In the genomic region with DNA sequence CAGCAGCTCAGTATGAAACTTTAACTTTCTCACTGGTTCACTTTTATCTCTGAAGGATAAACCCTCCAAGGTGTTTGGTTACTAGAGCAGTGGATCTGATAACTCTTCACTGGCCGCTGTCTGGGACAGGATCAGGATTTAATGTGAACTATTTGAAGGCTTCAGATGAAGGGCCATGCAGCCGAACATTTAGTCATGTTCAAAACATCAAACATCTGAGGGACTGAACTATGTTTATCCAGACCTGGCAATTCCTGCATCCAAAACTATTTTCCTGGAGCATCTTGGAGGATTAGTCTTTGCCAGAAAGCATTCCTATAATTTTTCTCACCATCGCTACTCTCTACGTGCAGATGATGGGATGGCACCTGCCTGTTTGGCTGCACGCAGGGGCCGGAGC, we compare ENCODE assay signal across 38 cellular contexts. TPM values are rescaled to one million over a fixed set of nuclear protein-coding genes. Genes with fewer than 3 reads are reported as not detected.
"Had no signal": no experiment of that assay in that cellular context is flagged by ENCODE, and none has a peak within 500 bp of the region (broad histone marks: within the 10 kb centered on the region; RNA-seq: fewer than 3 reads in every experiment).

No MANE protein-coding gene starts in this region.

- H3K4me1 Mint-ChIP-seq: activated B cell treated with CpG ODN at 0.5 μM for 24 hours; activated naive CD8-positive, alpha-beta T cell treated with anti-CD3 and anti-CD28 coated beads for 36 hours; activated T-helper 17 cell treated with anti-CD3 and anti-CD28 coated beads, Interleukin-2, amount 50 U/mL, for 72 hours had no signal

- H3K36me3 ChIP-seq: adrenal gland, brain microvascular endothelial cell, breast epithelium had no signal

- H3K9me3 Mint-ChIP-seq: activated B cell treated with CpG ODN at 0.5 μM for 24 hours; activated CD4-positive, alpha-beta memory T cell treated with anti-CD3 and anti-CD28 coated beads for 36 hours; activated CD8-positive, alpha-beta T cell treated with anti-CD3 and anti-CD28 coated beads for 36 hours; activated naive CD4-positive, alpha-beta T cell treated with anti-CD3 and anti-CD28 coated beads for 36 hours; activated naive CD8-positive, alpha-beta T cell treated with anti-CD3 and anti-CD28 coated beads for 36 hours; activated T-helper 1 cell treated with anti-CD3 and anti-CD28 coated beads, Interleukin-12 subunit alpha, Interleukin-12 subunit beta, Interleukin-2, Interleukin-4 antibody, amounts not matched to agents 30 ng/mL and 10 ng/mL and 1 ng/mL, durations not matched to agents 14 hours and 24 hours and 36 hours; activated T-helper 17 cell treated with anti-CD3 and anti-CD28 coated beads, Interleukin-2, amount 50 U/mL, for 72 hours; T-helper 2 cell treated with Interferon-gamma antibody and Interleukin-4, amounts not matched to agents 5 μg/mL and 100 μg/mL, for 36 hours had no signal

- H3K4me3 ChIP-seq: adrenal gland, body of pancreas, breast epithelium had no signal

- H3K4me1 ChIP-seq: body of pancreas, breast epithelium had no signal

- H3K27me3 ChIP-seq: adrenal gland, body of pancreas, brain microvascular endothelial cell, breast epithelium had no signal

- H3K9me3 ChIP-seq: adrenal gland, body of pancreas, breast epithelium had no signal

- FAIRE-seq: TTC549 had no signal

- DNase-seq: activated B cell treated with CpG ODN at 0.5 μM for 24 hours; activated CD4-positive, alpha-beta memory T cell treated with anti-CD3 and anti-CD28 coated beads for 36 hours; activated CD4-positive, alpha-beta T cell treated with anti-CD3 and anti-CD28 coated beads for 4 hours; activated CD4-positive, alpha-beta T cell treated with anti-CD3 and anti-CD28 coated beads, Interleukin-2, amount 10 ng/mL, durations not matched to agents 24 days and 14 days; activated CD4-positive, alpha-beta T cell treated with anti-CD3 and anti-CD28 coated beads, Interleukin-2, amount 50 U/mL, for 1 hour; activated CD4-positive, alpha-beta T cell treated with anti-CD3 and anti-CD28 coated beads, Interleukin-2, amount 50 U/mL, for 4 hours; activated CD4-positive, CD25-positive, alpha-beta regulatory T cell treated with anti-CD3 and anti-CD28 coated beads, Interleukin-2, amount 50 U/mL, for 72 hours; activated CD8-positive, alpha-beta memory T cell treated with anti-CD3 and anti-CD28 coated beads, Interleukin-2, amount 50 U/mL, for 4 hours; activated CD8-positive, alpha-beta T cell treated with anti-CD3 and anti-CD28 coated beads for 36 hours; activated effector memory CD4-positive, alpha-beta T cell treated with anti-CD3 and anti-CD28 coated beads, Interleukin-2, amount 50 U/mL, for 16 hours; activated gamma-delta T cell treated with Interleukin-2 at 50 U/mL for 16 hours; activated naive CD4-positive, alpha-beta T cell; activated naive CD4-positive, alpha-beta T cell treated with anti-CD3 and anti-CD28 coated beads for 36 hours; activated naive CD4-positive, alpha-beta T cell treated with anti-CD3 and anti-CD28 coated beads, Interleukin-2, amount 50 U/mL, for 16 hours; activated naive CD8-positive, alpha-beta T cell treated with anti-CD3 and anti-CD28 coated beads for 36 hours; activated T-cell treated with anti-CD3 and anti-CD28 coated beads for 4 hours; activated T-cell treated with anti-CD3 and anti-CD28 coated beads, Interleukin-2, amount 50 U/mL, for 1 hour; activated T-cell treated with anti-CD3 and anti-CD28 coated beads, Interleukin-2, amount 50 U/mL, for 4 hours; activated T-cell treated with anti-CD3 and anti-CD28 coated beads, Interleukin-2, amount 50 U/mL, for 72 hours; adrenal gland; amniotic stem cell; aorta; body of pancreas; brain microvascular endothelial cell; central memory CD4-positive, alpha-beta T cell; SW 1271; T-helper 1 cell; T-helper 2 cell; T-helper 9 cell had no signal

- H3K27ac ChIP-seq: adrenal gland, body of pancreas, brain microvascular endothelial cell, breast epithelium, VCaP had no signal

- H3K36me3 Mint-ChIP-seq: activated CD4-positive, alpha-beta memory T cell treated with anti-CD3 and anti-CD28 coated beads for 36 hours; activated naive CD8-positive, alpha-beta T cell treated with anti-CD3 and anti-CD28 coated beads for 36 hours had no signal

- ATAC-seq: activated CD8-positive, alpha-beta T cell treated with anti-CD3 and anti-CD28 coated beads for 36 hours; activated naive CD4-positive, alpha-beta T cell treated with anti-CD3 and anti-CD28 coated beads, Interleukin-2, amount 50 U/mL, for 72 hours; activated T-cell treated with anti-CD3 and anti-CD28 coated beads, Interleukin-2, amount 50 U/mL, for 4 hours; activated T-cell treated with anti-CD3 and anti-CD28 coated beads, Interleukin-2, amount 50 U/mL, for 72 hours; activated T-helper 17 cell treated with anti-CD3 and anti-CD28 coated beads, Interleukin-2, amount 50 U/mL, for 72 hours; body of pancreas had no signal

- H3K27ac Mint-ChIP-seq: activated B cell treated with CpG ODN at 0.5 μM for 24 hours; activated CD4-positive, alpha-beta memory T cell treated with anti-CD3 and anti-CD28 coated beads for 36 hours; activated CD4-positive, alpha-beta T cell treated with anti-CD3 and anti-CD28 coated beads, Interleukin-2, amount 10 ng/mL, durations not matched to agents 24 days and 14 days; activated CD8-positive, alpha-beta T cell treated with anti-CD3 and anti-CD28 coated beads for 36 hours; activated naive CD4-positive, alpha-beta T cell treated with anti-CD3 and anti-CD28 coated beads for 36 hours; activated naive CD4-positive, alpha-beta T cell treated with anti-CD3 and anti-CD28 coated beads, Interleukin-2, amount 50 U/mL, for 72 hours; activated naive CD8-positive, alpha-beta T cell treated with anti-CD3 and anti-CD28 coated beads for 36 hours; activated T-cell treated with anti-CD3 and anti-CD28 coated beads, Interleukin-2, amount 50 U/mL, for 72 hours; activated T-helper 1 cell treated with anti-CD3 and anti-CD28 coated beads, Interleukin-12 subunit alpha, Interleukin-12 subunit beta, Interleukin-2, Interleukin-4 antibody, amounts not matched to agents 30 ng/mL and 10 ng/mL and 1 ng/mL, durations not matched to agents 14 hours and 24 hours and 36 hours; activated T-helper 17 cell treated with anti-CD3 and anti-CD28 coated beads, Interleukin-2, amount 50 U/mL, for 72 hours; T-helper 1 cell treated with Interleukin-12 subunit alpha and Interleukin-12 subunit beta and Interleukin-4 antibody, amounts not matched to agents 30 μg/mL and 1 μg/mL, for 36 hours; T-helper 2 cell treated with Interferon-gamma antibody and Interleukin-4, amounts not matched to agents 5 μg/mL and 100 μg/mL, for 36 hours had no signal

- H3K4me3 Mint-ChIP-seq: activated B cell treated with CpG ODN at 0.5 μM for 24 hours; activated CD4-positive, alpha-beta memory T cell treated with anti-CD3 and anti-CD28 coated beads for 36 hours; activated CD4-positive, alpha-beta T cell treated with anti-CD3 and anti-CD28 coated beads, Interleukin-2, amount 10 ng/mL, durations not matched to agents 24 days and 14 days; activated CD8-positive, alpha-beta T cell treated with anti-CD3 and anti-CD28 coated beads for 36 hours; activated naive CD4-positive, alpha-beta T cell treated with anti-CD3 and anti-CD28 coated beads for 36 hours; activated naive CD8-positive, alpha-beta T cell treated with anti-CD3 and anti-CD28 coated beads for 36 hours; activated T-cell treated with anti-CD3 and anti-CD28 coated beads, Interleukin-2, amount 50 U/mL, for 4 hours; activated T-cell treated with anti-CD3 and anti-CD28 coated beads, Interleukin-2, amount 50 U/mL, for 72 hours; activated T-helper 1 cell treated with anti-CD3 and anti-CD28 coated beads, Interleukin-12 subunit alpha, Interleukin-12 subunit beta, Interleukin-2, Interleukin-4 antibody, amounts not matched to agents 30 ng/mL and 10 ng/mL and 1 ng/mL, durations not matched to agents 14 hours and 24 hours and 36 hours; activated T-helper 17 cell treated with anti-CD3 and anti-CD28 coated beads, Interleukin-2, amount 50 U/mL, for 72 hours; T-helper 1 cell treated with Interleukin-12 subunit alpha and Interleukin-12 subunit beta and Interleukin-4 antibody, amounts not matched to agents 30 μg/mL and 1 μg/mL, for 36 hours; T-helper 2 cell treated with Interferon-gamma antibody and Interleukin-4, amounts not matched to agents 5 μg/mL and 100 μg/mL, for 36 hours had no signal

RNA-seq across cellular contexts. Expression of a gene that starts 20.3 kb away (rescaled TPM):
- total RNA-seq: activated B cell treated with CpG ODN at 0.5 μM for 24 hours; activated CD4-positive, alpha-beta memory T cell treated with anti-CD3 and anti-CD28 coated beads for 36 hours; activated T-cell treated with anti-CD3 and anti-CD28 coated beads, Interleukin-2, amount 50 U/mL, for 72 hours; activated T-helper 17 cell treated with anti-CD3 and anti-CD28 coated beads, Interleukin-2, amount 50 U/mL, for 72 hours had no signal

RNA-seq across cellular contexts. Expression of a gene that starts 55.9 kb away (rescaled TPM):
- total RNA-seq: activated B cell treated with CpG ODN at 0.5 μM for 24 hours; activated CD4-positive, alpha-beta T cell treated with anti-CD3 and anti-CD28 coated beads, Interleukin-2, amount 10 ng/mL, durations not matched to agents 24 days and 14 days; activated CD8-positive, alpha-beta memory T cell treated with anti-CD3 and anti-CD28 coated beads for 36 hours; activated CD8-positive, alpha-beta T cell treated with anti-CD3 and anti-CD28 coated beads for 36 hours; activated naive CD4-positive, alpha-beta T cell treated with anti-CD3 and anti-CD28 coated beads for 36 hours; activated naive CD4-positive, alpha-beta T cell treated with anti-CD3 and anti-CD28 coated beads, Interleukin-2, amount 50 U/mL, for 72 hours; activated naive CD8-positive, alpha-beta T cell treated with anti-CD3 and anti-CD28 coated beads for 36 hours; activated T-helper 1 cell treated with anti-CD3 and anti-CD28 coated beads, Interleukin-12 subunit alpha, Interleukin-12 subunit beta, Interleukin-2, Interleukin-4 antibody, amounts not matched to agents 30 ng/mL and 10 ng/mL and 1 ng/mL, durations not matched to agents 14 hours and 24 hours and 36 hours; body of pancreas had no signal
